ENCODE assay signal across 23 cellular contexts in genomic region chr2:143823286-143823685, GRCh38.
"Had no signal": no experiment of that assay in that cellular context is flagged by ENCODE, and none has a peak within 500 bp of the region (broad histone marks: within the 10 kb centered on the region; RNA-seq: fewer than 3 reads in every experiment).

No MANE protein-coding gene starts in this region.

- H3K4me1 Mint-ChIP-seq: activated CD4-positive, alpha-beta T cell treated with anti-CD3 and anti-CD28 coated beads, Interleukin-2, amount 10 ng/mL, durations not matched to agents 7 days and 5 days; T-cell had no signal

- H3K4me3 Mint-ChIP-seq: activated B cell treated with CpG ODN at 0.5 μM for 24 hours; activated CD4-positive, alpha-beta memory T cell treated with anti-CD3 and anti-CD28 coated beads for 36 hours; activated CD4-positive, alpha-beta T cell treated with anti-CD3 and anti-CD28 coated beads, Interleukin-2, amount 10 ng/mL, durations not matched to agents 7 days and 5 days; activated naive CD8-positive, alpha-beta T cell; activated T-cell treated with anti-CD3 and anti-CD28 coated beads, Interleukin-2, amount 50 U/mL, for 4 hours; T-cell had no signal

- H3K36me3 Mint-ChIP-seq: activated CD4-positive, alpha-beta memory T cell treated with anti-CD3 and anti-CD28 coated beads for 36 hours; activated naive CD8-positive, alpha-beta T cell; T-cell had no signal

- H3K9me3 Mint-ChIP-seq: activated B cell treated with CpG ODN at 0.5 μM for 24 hours; activated CD4-positive, alpha-beta memory T cell treated with anti-CD3 and anti-CD28 coated beads for 36 hours; activated CD4-positive, alpha-beta T cell treated with anti-CD3 and anti-CD28 coated beads, Interleukin-2, amount 10 ng/mL, durations not matched to agents 7 days and 5 days; activated T-cell treated with anti-CD3 and anti-CD28 coated beads, Interleukin-2, amount 50 U/mL, for 4 hours; T-cell had no signal

- H3K4me3 ChIP-seq: cardiac muscle cell, K562, PC-9 had no signal

- H3K36me3 ChIP-seq: brain microvascular endothelial cell, cardiac muscle cell had no signal

- H3K27me3 ChIP-seq: brain microvascular endothelial cell had no signal

- H3K27ac Mint-ChIP-seq: activated B cell treated with CpG ODN at 0.5 μM for 24 hours; activated CD4-positive, alpha-beta memory T cell treated with anti-CD3 and anti-CD28 coated beads for 36 hours; activated CD4-positive, alpha-beta T cell treated with anti-CD3 and anti-CD28 coated beads, Interleukin-2, amount 10 ng/mL, durations not matched to agents 7 days and 5 days; activated naive CD8-positive, alpha-beta T cell; T-cell had no signal

- ATAC-seq: activated T-cell treated with anti-CD3 and anti-CD28 coated beads, Interleukin-2, amount 50 U/mL, for 4 hours; K562; T-cell had no signal

- H3K27ac ChIP-seq: brain microvascular endothelial cell, cardiac muscle cell, PC-9 had no signal

- DNase-seq: activated B cell treated with CpG ODN at 0.5 μM for 24 hours; activated CD4-positive, alpha-beta memory T cell treated with anti-CD3 and anti-CD28 coated beads for 36 hours; activated CD4-positive, alpha-beta T cell treated with anti-CD3 and anti-CD28 coated beads, Interleukin-2, amount 10 ng/mL, durations not matched to agents 7 days and 5 days; activated CD8-positive, alpha-beta memory T cell treated with anti-CD3 and anti-CD28 coated beads for 24 hours; activated effector memory CD4-positive, alpha-beta T cell treated with anti-CD3 and anti-CD28 coated beads, Interleukin-2, amount 50 U/mL, for 16 hours; activated naive CD4-positive, alpha-beta T cell treated with Interleukin-2 at 50 U/mL for 16 hours; activated T-cell treated with anti-CD3 and anti-CD28 coated beads, Interleukin-2, amount 50 U/mL, for 4 hours; amygdala; brain microvascular endothelial cell; Karpas-422; NCI-H1105 treated with DMSO at 0.1 percent for 48 hours; NCI-H1436 treated with DMSO at 0.1 percent for 48 hours; NCI-H1930; NCI-H526; NCI-H774; PC-9; SHP77 treated with DMSO at 0.1 percent for 48 hours; T-cell; T-helper 2 cell; T1000 had no signal
